11 cellular contexts compared by ENCODE assay signal in genomic region chr15:37133619-37134018, GRCh38. TPM values are rescaled to one million over a fixed set of nuclear protein-coding genes. Genes with fewer than 3 reads are reported as not detected.
A peak's percentile ranks its signal among the peaks of the same experiment; 100 is the strongest.
DNase-seq lines count a peak whose midpoint lies in the region; ATAC-seq and TF ChIP-seq lines count a peak whose summit lies in the region.
"Had no signal": no experiment of that assay in that cellular context is flagged by ENCODE, and none has a peak within 500 bp of the region (broad histone marks: within the 10 kb centered on the region; RNA-seq: fewer than 3 reads in every experiment).

No MANE protein-coding gene starts in this region.

- no peak overlapping the region for H2BK15ac ChIP-seq in H9 (ENCODE audit: low read depth, low read length)

- no peak overlapping the region for H2BK120ac ChIP-seq in H9 (ENCODE audit: low read depth, low read length, poor library complexity, severe bottlenecking)

- H2AK5ac ChIP-seq in H9 (ENCODE audit: insufficient read length, low read length) = no peak overlapping the region

- intact Hi-C loops in MCF 10A (cut with micrococcal nuclease) = loop anchor here (1.0 to 10.0 kb wide), 6 partner anchors 250 to 1849 kb away; no protein-coding TSS in a partner anchor
- intact Hi-C loops in breast epithelium (cut with DNase I; ENCODE audit: low total_unique reads) = no loop called here
- intact Hi-C loops in uterus (cut with DNase I; ENCODE audit: low total_unique reads) = no loop called here

- H2AFZ ChIP-seq in H9 (ENCODE audit: low read length) = no peak overlapping the region

- BruUV-seq in MCF 10A (replicated peaks; lab: Mats Ljungman, UMichigan) = no TSS peak

- no peak overlapping the region for H3K27ac Mint-ChIP-seq in MCF 10A (ENCODE audit: low read depth, unreplicated experiment)
- no peak overlapping the region for H3K27ac Mint-ChIP-seq in naive thymus-derived CD8-positive, alpha-beta T cell
- H3K27ac Mint-ChIP-seq in H9 = no peak overlapping the region
- H3K27ac Mint-ChIP-seq: CD4-positive, alpha-beta memory T cell had no signal

- H3K79me2 ChIP-seq in H9 (ENCODE audit: insufficient read depth, low read length) = no peaks in the 10 kb centered on the region

- in situ Hi-C loops in SK-MEL-5 (cut with HindIII; ENCODE audit: low pct_unique_long_range_greater_than_20kb, low sequenced_read_pairs) = no loop called here

- H2BK12ac ChIP-seq in H9 (ENCODE audit: insufficient read length, low read depth, low read length) = no peak overlapping the region

- H3K4me1 Mint-ChIP-seq in MCF 10A (ENCODE audit: insufficient read depth, unreplicated experiment) = peaks cover 9% of the 10 kb centered on the region
- no peaks in the 10 kb centered on the region for H3K4me1 Mint-ChIP-seq in naive thymus-derived CD8-positive, alpha-beta T cell
- H3K4me1 Mint-ChIP-seq in H9 = peaks cover 18 to 31% of the 10 kb centered on the region in 2 experiments
- H3K4me1 Mint-ChIP-seq: CD4-positive, alpha-beta memory T cell had no signal

- no peaks in the 10 kb centered on the region for H3K23me2 ChIP-seq in H9 (ENCODE audit: insufficient read length, low read depth, low read length, poor library complexity, severe bottlenecking)

- no peaks in the 10 kb centered on the region for H3K9me3 ChIP-seq in breast epithelium
- H3K9me3 ChIP-seq in uterus = no peaks in the 10 kb centered on the region
- no peaks in the 10 kb centered on the region for H3K9me3 ChIP-seq in H9 (ENCODE audit: control insufficient read depth, low read depth, low read length)

- H3K27me3 Mint-ChIP-seq in MCF 10A (ENCODE audit: insufficient read depth, unreplicated experiment) (peaks cover 50% of the 10 kb centered on the region), H9 (ENCODE audit: low read depth) (peaks cover 5% of the 10 kb centered on the region)
- H3K27me3 Mint-ChIP-seq in naive thymus-derived CD8-positive, alpha-beta T cell = peaks cover 14 to 57% (median 17%) of the 10 kb centered on the region in 5 donors

- H3K9me3 Mint-ChIP-seq in MCF 10A (ENCODE audit: unreplicated experiment) (no peaks in the 10 kb centered on the region), H9 (no peaks in the 10 kb centered on the region)
- no peaks in the 10 kb centered on the region for H3K9me3 Mint-ChIP-seq in naive thymus-derived CD8-positive, alpha-beta T cell
- H3K9me3 Mint-ChIP-seq: CD4-positive, alpha-beta memory T cell had no signal

- H3K56ac ChIP-seq in H9 (ENCODE audit: insufficient read length, low read depth, low read length) = no peak overlapping the region

- no peak overlapping the region for H4K5ac ChIP-seq in H9 (ENCODE audit: insufficient read length, low read depth, low read length)

- H3K27me3 ChIP-seq in breast epithelium (no peaks in the 10 kb centered on the region), foreskin keratinocyte (peaks cover 3% of the 10 kb centered on the region), uterus (no peaks in the 10 kb centered on the region), H9 (ENCODE audit: insufficient read depth, low read length) (no peaks in the 10 kb centered on the region)

- no peak overlapping the region for H4K91ac ChIP-seq in H9 (ENCODE audit: insufficient read length, low read depth, low read length)

- no peak overlapping the region for H2BK20ac ChIP-seq in H9 (ENCODE audit: low read depth, low read length, poor library complexity, severe bottlenecking)

- no peak overlapping the region for H3K14ac ChIP-seq in H9 (ENCODE audit: insufficient read depth, low read length)

- H3K4me2 ChIP-seq in H9 (ENCODE audit: insufficient read depth, insufficient read length, low read length) = no peak overlapping the region

- CTCF ChIA-PET in MCF 10A (lab: Yijun Ruan, JAX) = interaction anchor here (0.5 to 3.1 kb wide), 23 partner anchors 10 to 1615 kb away, joined by 3 to 37 read pairs (median 3); no protein-coding TSS in a partner anchor

- no peak for TF ChIP-seq POLR2A in breast epithelium (IDR thresholded peaks at IDR 0.05)
- TF ChIP-seq POLR2A in uterus (IDR thresholded peaks at IDR 0.05) = no peak

- H3K4me1 ChIP-seq in breast epithelium (no peaks in the 10 kb centered on the region), foreskin keratinocyte (no peaks in the 10 kb centered on the region), uterus (no peaks in the 10 kb centered on the region), H9 (ENCODE audit: insufficient read depth, low read length) (no peaks in the 10 kb centered on the region)

- H3K36me3 Mint-ChIP-seq in MCF 10A (ENCODE audit: insufficient read depth, unreplicated experiment) (no peaks in the 10 kb centered on the region), H9 (ENCODE audit: insufficient read depth in 1 of 3, low read depth in 3 of 3) (no peaks in the 10 kb centered on the region)
- H3K36me3 Mint-ChIP-seq in naive thymus-derived CD8-positive, alpha-beta T cell = no peaks in the 10 kb centered on the region
- H3K36me3 Mint-ChIP-seq: CD4-positive, alpha-beta memory T cell had no signal

- no peak overlapping the region for H3K4me3 Mint-ChIP-seq in MCF 10A (ENCODE audit: unreplicated experiment)
- no peak overlapping the region for H3K4me3 Mint-ChIP-seq in naive thymus-derived CD8-positive, alpha-beta T cell
- no peak overlapping the region for H3K4me3 Mint-ChIP-seq in H9
- H3K4me3 Mint-ChIP-seq: CD4-positive, alpha-beta memory T cell had no signal

- no CpG with 5 or more reads among the region's 1 CpG for WGBS in H9 (ENCODE audit: extremely low coverage, insufficient read length, low lambda C conversion rate)

- POLR2A ChIA-PET in MCF 10A (lab: Yijun Ruan, JAX) = interaction anchor here (0.6 to 1.9 kb wide), 2 partner anchors 33 to 249 kb away, joined by 3 to 6 read pairs; no protein-coding TSS in a partner anchor
- POLR2A ChIA-PET in naive thymus-derived CD8-positive, alpha-beta T cell (lab: Charles Lee) = no interaction called here

- no peak overlapping the region for H3K4me3 ChIP-seq in breast epithelium
- H3K4me3 ChIP-seq in uterus = no peak overlapping the region

- H3K4ac ChIP-seq in H9 (ENCODE audit: low read depth, low read length) = no peak overlapping the region

- no peaks in the 10 kb centered on the region for H4K20me1 ChIP-seq in H9 (ENCODE audit: control insufficient read depth, insufficient read depth, insufficient read length)

- no peak overlapping the region for H2BK5ac ChIP-seq in H9 (ENCODE audit: insufficient read length, low read length)

- ATAC-seq in foreskin keratinocyte = no peak
- no peak for ATAC-seq in esophagus mucosa
- ATAC-seq in naive thymus-derived CD8-positive, alpha-beta T cell = no peak

- H3K79me1 ChIP-seq in H9 (ENCODE audit: insufficient read depth, low read depth, low read length, poor library complexity, severe bottlenecking) = no peaks in the 10 kb centered on the region

- no peak overlapping the region for H3K9ac ChIP-seq in H9 (ENCODE audit: extremely low read depth, insufficient read length, low read length)

- no peak overlapping the region for H3K18ac ChIP-seq in H9 (ENCODE audit: insufficient read length, low read depth, low read length)

- no peak overlapping the region for H3K23ac ChIP-seq in H9 (ENCODE audit: insufficient read length, low read depth, low read length)

- no peaks in the 10 kb centered on the region for H3K36me3 ChIP-seq in breast epithelium
- H3K36me3 ChIP-seq in uterus = no peaks in the 10 kb centered on the region

- no peak overlapping the region for H4K8ac ChIP-seq in H9 (replicated peaks; ENCODE audit: insufficient read length, low read depth, low read length)

- H3T11ph ChIP-seq in H9 (ENCODE audit: low read length) = no peak overlapping the region

- H3K27ac ChIP-seq in breast epithelium (no peak overlapping the region), foreskin keratinocyte (no peak overlapping the region), uterus (peak overlapping the region; percentile 33 to 58), H9 (ENCODE audit: insufficient read length, low read depth, low read length) (no peak overlapping the region)

- TF ChIP-seq CTCF in MCF 10A (IDR thresholded peaks at IDR 0.05; ENCODE audit: unreplicated experiment) (peak; percentile 27), breast epithelium (IDR thresholded peaks at IDR 0.05) (no peak), foreskin keratinocyte (conservative IDR thresholded peaks at IDR 0.05) (peak; percentile 65), uterus (IDR thresholded peaks at IDR 0.05) (peak; percentile 40 to 64 (median 52)), H9 (conservative IDR thresholded peaks at IDR 0.05) (no peak)

- no peak for DNase-seq in MCF 10A (ENCODE audit: unreplicated experiment)
- DNase-seq in breast epithelium (ENCODE audit: low spot score in 2 of 2) = no peak
- peak; percentile 58 for DNase-seq in SK-MEL-5 (ENCODE audit: low read depth, low spot score)
- DNase-seq in foreskin keratinocyte = no peak
- no peak for DNase-seq in uterus
- DNase-seq in naive thymus-derived CD8-positive, alpha-beta T cell = no peak
- DNase-seq in H9 = no peak
- DNase-seq: CD4-positive, alpha-beta memory T cell; head of caudate nucleus; NCI-H187 had no signal

RNA-seq across cellular contexts. Expression of gene MEIS2, which starts 33.3 kb away (rescaled TPM):
- total RNA-seq in MCF 10A (2022) (6.9 and 10.3 TPM in 2 replicates), breast epithelium (10 to 100 TPM; 18.2 to 55.8 (median 28.5) TPM), foreskin keratinocyte (12.6 and 14.9 TPM in 2 replicates), uterus (100 to 1,000 TPM in 2 of 4 donors, 10 to 100 TPM in 2; 84.0 to 184 (median 112) TPM), esophagus mucosa (10.3 TPM), H9 (2021) (0.35 and 0.50 TPM in 2 replicates)
- total RNA-seq in SK-MEL-5 (2014; rRNA removed; shearing (Covaris generic)) = 28.5 and 29.4 TPM in 2 replicates
- polyA plus RNA-seq in SK-MEL-5 (2015; cell fraction: cytosol; rRNA removed) = 23.9 and 28.5 TPM in 2 replicates
- polyA plus RNA-seq in SK-MEL-5 (2015; cell fraction: nucleus; rRNA removed) = 39.2 and 46.3 TPM in 2 replicates
- 3.8 and 5.5 TPM in 2 replicates for polyA plus RNA-seq in foreskin keratinocyte
- not detected for total RNA-seq in naive thymus-derived CD8-positive, alpha-beta T cell
- not detected for polyA plus RNA-seq in naive thymus-derived CD8-positive, alpha-beta T cell
- total RNA-seq: CD4-positive, alpha-beta memory T cell had no signal
- polyA plus RNA-seq: CD4-positive, alpha-beta memory T cell had no signal

Comparison
In these comparisons a context has a peak if more than half of its experiments do, and no peak if none do; other contexts are left out.
1. CTCF ChIP-seq: peak in MCF 10A (single experiment), foreskin keratinocyte (single experiment) and uterus (4 of 4); none in breast epithelium (0 of 3) and H9 (single experiment).
2. H3K27ac ChIP-seq: peak in uterus (2 of 2); none in breast epithelium (0 of 2), foreskin keratinocyte (single experiment) and H9 (single experiment).